ENCODE assay signal across 11 cellular contexts in the genomic region with DNA sequence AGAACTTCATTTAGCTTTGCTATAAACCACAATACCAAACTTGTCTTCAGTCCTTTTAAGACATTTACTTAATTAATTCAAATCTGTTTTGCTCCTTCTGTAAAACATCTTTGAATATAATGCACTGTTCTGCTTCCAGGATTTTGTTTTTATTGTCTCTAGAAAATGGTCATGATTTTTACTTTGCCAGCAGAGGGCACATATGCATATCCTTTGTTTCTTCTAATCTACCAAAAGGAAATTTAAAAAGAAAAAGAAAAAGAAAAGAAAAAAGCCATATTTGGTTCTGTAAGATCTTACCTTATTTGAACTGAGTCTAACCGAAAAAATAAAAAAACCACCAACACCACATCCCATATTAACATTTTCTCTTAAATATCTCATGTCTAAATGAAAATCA.
DNase-seq lines count a peak whose midpoint lies in the region; ATAC-seq, FAIRE-seq and TF ChIP-seq lines count a peak whose summit lies in the region.
"Had no signal": no experiment of that assay in that cellular context is flagged by ENCODE, and none has a peak within 500 bp of the region (broad histone marks: within the 10 kb centered on the region; RNA-seq: fewer than 3 reads in every experiment).

No MANE protein-coding gene starts in this region.

- no peak for TF ChIP-seq RAD21 in IMR-90 (IDR thresholded peaks at IDR 0.05; ENCODE audit: low read length)
- peak; percentile 46 for TF ChIP-seq RAD21 in GM12878 (IDR thresholded peaks at IDR 0.05; ENCODE audit: insufficient read depth, low read depth, low read length)

- SMC1A ChIA-PET in GM12878 (lab: Charles Lee; ENCODE audit: uncharacterized antibody, unreplicated experiment) = interaction anchor here (0.5 to 2.6 kb wide), 8 partner anchors 46 to 282 kb away, joined by 3 to 19 read pairs (median 4); no protein-coding TSS in a partner anchor

- H3K79me2 ChIP-seq in GM12878 (ENCODE audit: control insufficient read depth, insufficient read depth, low read length) = no peaks in the 10 kb centered on the region

- H3K36me3 ChIP-seq in IMR-90 (ENCODE audit: control insufficient read depth, insufficient read depth, low read length) = no peaks in the 10 kb centered on the region
- no peaks in the 10 kb centered on the region for H3K36me3 ChIP-seq in GM12878 (ENCODE audit: control insufficient read depth in 2 of 2, insufficient read depth in 2 of 2, low read length in 1 of 2)

- POLR2A ChIA-PET in IMR-90 (lab: Charles Lee; ENCODE audit: unreplicated experiment) = no interaction called here
- POLR2A ChIA-PET in GM12878 (lab: Charles Lee) = no interaction called here

- H2AK5ac ChIP-seq in IMR-90 (ENCODE audit: low read depth, low read length) = no peak overlapping the region

- DNase-seq in IMR-90 (peak; percentile 0), GM12878 (ENCODE audit: low read depth, low spot score) (no peak), mesothelial cell of epicardium (ENCODE audit: low spot score in 2 of 2, unreplicated experiment in 2 of 2) (no peak), HuH-7.5 (ENCODE audit: low spot score) (no peak), coronary artery (ENCODE audit: low spot score) (no peak)
- DNase-seq: activated CD4-positive, alpha-beta T cell treated with anti-CD3 and anti-CD28 coated beads, Interleukin-2, amount 50 U/mL, for 1 hour; cortex of kidney; left ventricle myocardium superior had no signal

- FAIRE-seq in G401.6 (lab: Jason Lieb, UNC) = peak; percentile 98
- peak; percentile 70 for FAIRE-seq in GM12878 (lab: Jason Lieb, UNC)

- H3K4me3 Mint-ChIP-seq in mesothelial cell of epicardium = no peak overlapping the region

- H2AFZ ChIP-seq in IMR-90 (replicated peaks; ENCODE audit: low read length, poor library complexity) (no peak overlapping the region), GM12878 (ENCODE audit: control insufficient read depth, low read depth, low read length) (no peak overlapping the region)

- no peaks in the 10 kb centered on the region for H3K79me1 ChIP-seq in IMR-90 (ENCODE audit: low read depth in 1 of 2, low read length in 2 of 2)

- no peak overlapping the region for H4K8ac ChIP-seq in IMR-90 (ENCODE audit: low read depth in 2 of 2, low read length in 2 of 2)

- no peak overlapping the region for H2BK5ac ChIP-seq in IMR-90 (ENCODE audit: low read depth, low read length, poor library complexity, severe bottlenecking)

- no peak overlapping the region for H3K18ac ChIP-seq in IMR-90 (ENCODE audit: low read depth, low read length)

- H3K4me1 Mint-ChIP-seq in mesothelial cell of epicardium = peaks cover 4% of the 10 kb centered on the region

- no peak overlapping the region for H2AK9ac ChIP-seq in IMR-90 (replicated peaks; ENCODE audit: low read depth, low read length, poor library complexity)

- H3K27ac ChIP-seq in IMR-90 (ENCODE audit: insufficient read depth, low read length) = no peak overlapping the region
- H3K27ac ChIP-seq in GM12878 (ENCODE audit: control insufficient read depth, insufficient read depth) = no peak overlapping the region
- no peak overlapping the region for H3K27ac ChIP-seq in coronary artery

- CTCF ChIA-PET in IMR-90 (lab: Yijun Ruan, JAX) = interaction anchor here (0.6 kb wide), 1 partner anchor 26 kb away, joined by 3 read pairs; no protein-coding TSS in a partner anchor
- CTCF ChIA-PET in GM12878 (lab: Yijun Ruan, JAX) = interaction anchor here (0.7 to 3.5 kb wide), 5 partner anchors 9 to 285 kb away, joined by 3 to 19 read pairs (median 3); no protein-coding TSS in a partner anchor

- no peak for TF ChIP-seq EP300 in GM12878 (IDR thresholded peaks at IDR 0.05; ENCODE audit: borderline replicate concordance in 1 of 2, control insufficient read depth in 1 of 2, low read depth in 2 of 2, low read length in 2 of 2)

- H3K14ac ChIP-seq in IMR-90 (replicated peaks; ENCODE audit: low read depth, low read length) = no peak overlapping the region

- no peak overlapping the region for H3K4ac ChIP-seq in IMR-90 (ENCODE audit: low read depth, low read length)

- BruUV-seq in IMR-90 (replicated peaks; lab: Mats Ljungman, UMichigan) (no TSS peak), GM12878 (replicated peaks; lab: Mats Ljungman, UMichigan) (no TSS peak)

- no peak overlapping the region for H2BK120ac ChIP-seq in IMR-90 (ENCODE audit: low read depth, low read length)

- dilution Hi-C loops in IMR-90 (cut with HindIII; ENCODE audit: low sequenced_read_pairs, unreplicated experiment) = no loop called here

- no peak overlapping the region for H3K4me3 ChIP-seq in IMR-90 (ENCODE audit: insufficient read depth, low read depth, low read length)
- H3K4me3 ChIP-seq in GM12878 = no peak overlapping the region
- H3K4me3 ChIP-seq in coronary artery = no peak overlapping the region

- no peaks in the 10 kb centered on the region for H3K27me3 ChIP-seq in IMR-90 (ENCODE audit: control insufficient read depth, insufficient read depth, low read length)
- no peaks in the 10 kb centered on the region for H3K27me3 ChIP-seq in GM12878 (replicated peaks in 1 of 2; ENCODE audit: control insufficient read depth in 2 of 2, insufficient read depth in 2 of 2, low read length in 1 of 2)

- TF ChIP-seq CTCF in IMR-90 (conservative IDR thresholded peaks at IDR 0.05; ENCODE audit: low read depth, low read length) = 0 out of 2 replicates have a peak, but pooled peaks have one; percentile 30
- peak in 2 of 3 experiments; percentile 19 to 20; a peak in 3 of 6 replicates for TF ChIP-seq CTCF in GM12878 (IDR thresholded peaks at IDR 0.05 in 2 of 3, conservative IDR thresholded peaks at IDR 0.05 in 1 of 3; ENCODE audit: control insufficient read depth in 2 of 3, extremely low read depth in 1 of 3, insufficient read depth in 1 of 3, low read depth in 3 of 3, low read length in 3 of 3)
- TF ChIP-seq CTCF in mesothelial cell of epicardium (IDR thresholded peaks at IDR 0.05; ENCODE audit: unreplicated experiment) = peak; percentile 45
- no peak for TF ChIP-seq CTCF in coronary artery (IDR thresholded peaks at IDR 0.05)

- H3K9ac ChIP-seq in IMR-90 (ENCODE audit: low read depth, low read length) = no peak overlapping the region
- no peak overlapping the region for H3K9ac ChIP-seq in GM12878 (ENCODE audit: control insufficient read depth, insufficient read depth, low read length)

- no peaks in the 10 kb centered on the region for H3K4me1 ChIP-seq in IMR-90 (ENCODE audit: control insufficient read depth, insufficient read depth, low read length)
- peaks cover 9% of the 10 kb centered on the region for H3K4me1 ChIP-seq in GM12878 (ENCODE audit: control insufficient read depth, insufficient read depth, low read length)

- no peaks in the 10 kb centered on the region for H3K36me3 Mint-ChIP-seq in mesothelial cell of epicardium

- in situ Hi-C loops in IMR-90 (cut with MboI; ENCODE audit: low sequenced_read_pairs) (no loop called here), GM12878 (cut with MboI) (loop anchor here (10.0 kb wide), 1 partner anchor 270 kb away; no protein-coding TSS in a partner anchor)

- TF ChIP-seq POLR2A in IMR-90 (IDR thresholded peaks at IDR 0.05; ENCODE audit: low read depth, low read length) (no peak), GM12878 (IDR thresholded peaks at IDR 0.05; ENCODE audit: low read depth, low read length) (no peak)

- H3K23ac ChIP-seq in IMR-90 (ENCODE audit: low read depth, low read length) = no peak overlapping the region

- H4K5ac ChIP-seq in IMR-90 (ENCODE audit: low read depth, low read length) = no peak overlapping the region

- no peaks in the 10 kb centered on the region for H3K9me3 Mint-ChIP-seq in mesothelial cell of epicardium

- no peak overlapping the region for H3K27ac Mint-ChIP-seq in mesothelial cell of epicardium

- H2BK15ac ChIP-seq in IMR-90 (ENCODE audit: low read depth, low read length) = no peak overlapping the region

- no CpG with 5 or more reads among the region's 1 CpG for WGBS in IMR-90 (ENCODE audit: extremely low coverage in 2 of 2, insufficient read length in 1 of 2), 2 experiments
- 0% methylated on average over 1 of the region's 1 CpG for WGBS in GM12878 (ENCODE audit: insufficient coverage, insufficient replicate concordance, low lambda C conversion rate, missing lambda C conversion rate)

- no peaks in the 10 kb centered on the region for H3K27me3 Mint-ChIP-seq in mesothelial cell of epicardium (ENCODE audit: low read depth)

- H3K4me2 ChIP-seq in IMR-90 (ENCODE audit: low read depth, low read length) = no peak overlapping the region
- H3K4me2 ChIP-seq in GM12878 (ENCODE audit: control insufficient read depth, insufficient read depth) = no peak overlapping the region

- intact Hi-C loops in IMR-90 (cut with micrococcal nuclease) (loop anchor here (5.0 kb wide), 1 partner anchor 267 kb away; no protein-coding TSS in a partner anchor), GM12878 (cut with micrococcal nuclease; ENCODE audit: unreplicated experiment) (loop anchor here (2.0 to 5.0 kb wide), 4 partner anchors 98 to 268 kb away; partner anchors contain the start of gene CCSER1)

- H4K91ac ChIP-seq in IMR-90 (ENCODE audit: insufficient read depth, low read depth, low read length) = no peak overlapping the region

- H3K56ac ChIP-seq in IMR-90 (ENCODE audit: extremely low read depth, insufficient read depth, low read length) = no peak overlapping the region

- no peak for ATAC-seq in IMR-90 (ENCODE audit: low read depth)
- ATAC-seq in GM12878 = no peak
- no peak for ATAC-seq in HG02763 (IDR thresholded peaks at IDR 0.05; ENCODE audit: unreplicated experiment)
- ATAC-seq in GM19023 (IDR thresholded peaks at IDR 0.05; ENCODE audit: unreplicated experiment) = no peak
- ATAC-seq: left ventricle myocardium superior had no signal

- RAD21 ChIA-PET in GM12878 (lab: Charles Lee; ENCODE audit: unreplicated experiment) = interaction anchor here (0.9 kb wide), 1 partner anchor 268 kb away, joined by 4 read pairs; no protein-coding TSS in a partner anchor

- no peak overlapping the region for H2BK20ac ChIP-seq in IMR-90 (ENCODE audit: low read depth, low read length)

- no peaks in the 10 kb centered on the region for H3K9me1 ChIP-seq in IMR-90 (ENCODE audit: insufficient read depth, low read length)

- H4K20me1 ChIP-seq in IMR-90 (ENCODE audit: insufficient read depth, low read length) (no peaks in the 10 kb centered on the region), GM12878 (ENCODE audit: control insufficient read depth, insufficient read depth) (no peaks in the 10 kb centered on the region)

- H3K9me3 ChIP-seq in IMR-90 (ENCODE audit: control insufficient read depth, insufficient read depth, low read length) = no peaks in the 10 kb centered on the region
- H3K9me3 ChIP-seq in GM12878 (replicated peaks; ENCODE audit: control insufficient read depth, insufficient read depth, low read length) = no peaks in the 10 kb centered on the region

TF ChIP-seq in IMR-90, 13 proteins besides CTCF, POLR2A, EP300 and RAD21 (continues in another document):
- TF ChIP-seq CEBPB (IDR thresholded peaks at IDR 0.05; ENCODE audit: low read depth, low read length) = no peak

TF ChIP-seq in GM12878, 131 proteins besides CTCF, POLR2A, EP300 and RAD21:
- TF ChIP-seq SMARCA5 (IDR thresholded peaks at IDR 0.05) = no peak
- peak; percentile 34; the same call in 1 of the 2 replicates for TF ChIP-seq SMC3 (IDR thresholded peaks at IDR 0.05; ENCODE audit: borderline replicate concordance, low read length)
